In genomic region chr20:1374246-1374645, GRCh38 we compare ENCODE assay signal across 16 cellular contexts. TPM values are rescaled to one million over a fixed set of nuclear protein-coding genes. Genes with fewer than 3 reads are reported as not detected.
DNase-seq lines count a peak whose midpoint lies in the region; ATAC-seq and TF ChIP-seq lines count a peak whose summit lies in the region.
"Had no signal": no experiment of that assay in that cellular context is flagged by ENCODE, and none has a peak within 500 bp of the region (broad histone marks: within the 10 kb centered on the region; RNA-seq: fewer than 3 reads in every experiment).

No MANE protein-coding gene starts in this region.

- TF ChIP-seq POLR2A in gastroesophageal sphincter (IDR thresholded peaks at IDR 0.05): no peak

- TF ChIP-seq CTCF in GM12873 (IDR thresholded peaks at IDR 0.05; ENCODE audit: insufficient read depth, low read depth, low read length, missing control alignments): peak; percentile 10
- TF ChIP-seq CTCF in VCaP (conservative IDR thresholded peaks at IDR 0.05): no peak; the same call in 1 of the 2 replicates
- TF ChIP-seq CTCF in gastroesophageal sphincter (IDR thresholded peaks at IDR 0.05): peak in 2 of 4 experiments; percentile 5 to 9

- DNase-seq in sciatic nerve (ENCODE audit: low spot score) (no peak), KBM-7 (no peak)
- no peak for DNase-seq in activated CD8-positive, alpha-beta memory T cell treated with anti-CD3 and anti-CD28 coated beads, Interleukin-2, amount 50 U/mL, for 4 hours
- DNase-seq: activated CD4-positive, alpha-beta T cell treated with anti-CD3 and anti-CD28 coated beads, Interleukin-2, amount 50 U/mL, for 4 hours; DMS53; GM23248; NCI-H1436 treated with DMSO at 0.1 percent for 48 hours; NCI-H446 had no signal

- H3K9me3 ChIP-seq in gastroesophageal sphincter: no peaks in the 10 kb centered on the region
- H3K9me3 ChIP-seq: SJSA1 had no signal

- in situ Hi-C loops in KBM-7 (cut with MboI; ENCODE audit: low pct_unique_long_range_greater_than_20kb, low sequenced_read_pairs): no loop called here

- no peak for TF ChIP-seq EP300 in gastroesophageal sphincter (IDR thresholded peaks at IDR 0.05)

- no peaks in the 10 kb centered on the region for H3K27me3 ChIP-seq in gastroesophageal sphincter
- H3K27me3 ChIP-seq: SJSA1 had no signal

- no peak overlapping the region for H3K4me3 ChIP-seq in gastroesophageal sphincter
- H3K4me3 ChIP-seq: GM23248, SJSA1, skin epidermis had no signal

- 38 to 60% methylated on average over 1 to 2 of the region's 2 CpGs for WGBS in gastroesophageal sphincter (ENCODE audit: low coverage in 1 of 2), 2 donors

- peaks cover 0 to 39% of the 10 kb centered on the region in 2 donors for H3K36me3 ChIP-seq in gastroesophageal sphincter

- H3K27ac ChIP-seq in VCaP (peak overlapping the region; percentile 80), gastroesophageal sphincter (peak overlapping the region in 3 of 4 donors; percentile 34 to 59 (median 50))
- H3K27ac ChIP-seq: HL-60, KMS-11, SJSA1 had no signal

- peak; percentile 43 for ATAC-seq in gastroesophageal sphincter
- peak; percentile 43 for ATAC-seq in sciatic nerve
- no peak for ATAC-seq in HG02571 (IDR thresholded peaks at IDR 0.05; ENCODE audit: unreplicated experiment)

- peaks cover 10 to 92% (median 39%) of the 10 kb centered on the region in 3 donors for H3K4me1 ChIP-seq in gastroesophageal sphincter

- intact Hi-C loops in sciatic nerve (cut with DNase I): no loop called here

RNA-seq across cellular contexts. Expression of gene FKBP1A, which starts 18.6 kb away (rescaled TPM):
- total RNA-seq in gastroesophageal sphincter: 100 to 1,000 TPM in 1 of 4 donors, 10 to 100 TPM in 3; 78.6 to 116 (median 86.8) TPM
- 242 TPM for total RNA-seq in sciatic nerve

RNA-seq across cellular contexts. Expression of gene SDCBP2, which starts 45.3 kb away (rescaled TPM):
- total RNA-seq in gastroesophageal sphincter (10 to 100 TPM in 1 of 4 donors, 1 to 10 TPM in 3; 1.6 to 17.5 (median 3.5) TPM), sciatic nerve (5.9 TPM)
